9 cellular contexts compared by ENCODE assay signal in genomic region chr1:54332781-54333585, GRCh38.
DNase-seq lines count a peak whose midpoint lies in the region; ATAC-seq and TF ChIP-seq lines count a peak whose summit lies in the region.
"Had no signal": no experiment of that assay in that cellular context is flagged by ENCODE, and none has a peak within 500 bp of the region (broad histone marks: within the 10 kb centered on the region; RNA-seq: fewer than 3 reads in every experiment).

No MANE protein-coding gene starts in this region.

- no peaks in the 10 kb centered on the region for H3K9me3 ChIP-seq in HEK293 (ENCODE audit: control insufficient read depth, insufficient read depth, low read depth, low read length)
- no peaks in the 10 kb centered on the region for H3K9me3 ChIP-seq in right cardiac atrium (ENCODE audit: control insufficient read depth, low read length)
- H3K9me3 ChIP-seq in spleen = no peaks in the 10 kb centered on the region

- CTCF ChIA-PET in HEK293 (lab: Yijun Ruan, JAX) = interaction anchor here (0.6 to 1.1 kb wide), 2 partner anchors 10 to 113 kb away, joined by 3 read pairs; no protein-coding TSS in a partner anchor

- H3K27ac ChIP-seq in HEK293 (ENCODE audit: extremely low read depth, low read depth, low read length) (no peak overlapping the region), angular gyrus (ENCODE audit: low read depth, low read length) (peak overlapping the region; percentile 62), right cardiac atrium (ENCODE audit: low read length) (peak overlapping the region; percentile 16), spleen (peak overlapping the region in 7 of 8 donors; percentile 6 to 87 (median 65))

- TF ChIP-seq CTCF in HEK293 (tag by site-specific recombination; IDR thresholded peaks at IDR 0.05) = no peak
- no peak for TF ChIP-seq CTCF in spleen (IDR thresholded peaks at IDR 0.05 in 8 of 11, conservative IDR thresholded peaks at IDR 0.05 in 3 of 11)

- H3K4me1 ChIP-seq in HEK293 (ENCODE audit: control insufficient read depth, insufficient read depth, low read length) (no peaks in the 10 kb centered on the region), right cardiac atrium (ENCODE audit: control insufficient read depth, insufficient read depth, low read length) (peaks cover 41% of the 10 kb centered on the region), spleen (peaks cover 41 to 99% (median 71%) of the 10 kb centered on the region in 6 donors)

- H3K4me3 ChIP-seq in HEK293 (ENCODE audit: low read depth, low read length) (no peak overlapping the region), right cardiac atrium (ENCODE audit: low read length) (no peak overlapping the region), spleen (no peak overlapping the region)

- H3K27me3 ChIP-seq in right cardiac atrium (ENCODE audit: control insufficient read depth, insufficient read depth) (no peaks in the 10 kb centered on the region), spleen (replicated peaks in 1 of 7) (no peaks in the 10 kb centered on the region)

- H3K36me3 ChIP-seq in HEK293 (ENCODE audit: control insufficient read depth in 2 of 2, insufficient read depth in 1 of 2, low read length in 2 of 2) (peaks cover 0 to 4% of the 10 kb centered on the region in 2 experiments; a peak in 1 of 3 replicates), spleen (no peaks in the 10 kb centered on the region)

- peak; percentile 55 to 75 (median 74) for DNase-seq in right cardiac atrium
- no peak for DNase-seq in spleen
- DNase-seq in mesenteric fat pad (ENCODE audit: low spot score) = no peak
- DNase-seq: activated CD4-positive, alpha-beta T cell treated with anti-CD3 and anti-CD28 coated beads, Interleukin-2, amount 50 U/mL, for 48 hours; islet precursor cell had no signal

- peak in 1 of 2 donors; percentile 30 for ATAC-seq in right cardiac atrium
- ATAC-seq in HG03439 (IDR thresholded peaks at IDR 0.05; ENCODE audit: unreplicated experiment) = no peak
- no peak for ATAC-seq in HG02938 (IDR thresholded peaks at IDR 0.05; ENCODE audit: unreplicated experiment)

- WGBS in right cardiac atrium = 46% methylated on average over 21 of the region's 21 CpGs
- WGBS in spleen, 5 donors = 62 to 79% (median 71%) methylated on average over 18 to 21 of the region's 21 CpGs

- no peak for TF ChIP-seq POLR2A in spleen (IDR thresholded peaks at IDR 0.05)

- intact Hi-C loops in right cardiac atrium (cut with DNase I) = loop anchor here in 1 of 4 donors (10.0 kb wide), 1 partner anchor 72 kb away; the partner anchor contains the start of gene SSBP3
- intact Hi-C loops in spleen (cut with DNase I; ENCODE audit: low total_unique reads) = no loop called here

- POLR2A ChIA-PET in HEK293 (lab: Yijun Ruan, JAX) = interaction anchor here (1.0 kb wide), 1 partner anchor 133 kb away, joined by 3 read pairs; the partner anchor contains the start of genes CYB5RL and MRPL37

TF ChIP-seq in HEK293, 187 proteins besides CTCF, POLR2A, EP300 and RAD21:
- TF ChIP-seq EGR2 (tag by site-specific recombination; IDR thresholded peaks at IDR 0.05; ENCODE audit: low read depth) = peak; percentile 50
- no peak for TF ChIP-seq ZNF624 (tag by site-specific recombination; IDR thresholded peaks at IDR 0.05)
- TF ChIP-seq ZNF148 (tag by site-specific recombination; IDR thresholded peaks at IDR 0.05; ENCODE audit: borderline replicate concordance) = no peak
- no peak for TF ChIP-seq ZNF2 (tag by site-specific recombination; IDR thresholded peaks at IDR 0.05)
- no peak for TF ChIP-seq ZNF843 (tag by site-specific recombination; IDR thresholded peaks at IDR 0.05)
- no peak for TF ChIP-seq ZNF580 (tag by site-specific recombination; IDR thresholded peaks at IDR 0.05)
- TF ChIP-seq ZNF169 (tag by site-specific recombination; IDR thresholded peaks at IDR 0.05) = no peak
- no peak for TF ChIP-seq ZBTB11 (tag by site-specific recombination; conservative IDR thresholded peaks at IDR 0.05; ENCODE audit: low read depth)
- no peak for TF ChIP-seq REPIN1 (tag by site-specific recombination; IDR thresholded peaks at IDR 0.05; ENCODE audit: low read depth)
- no peak for TF ChIP-seq ZNF214 (tag by site-specific recombination; IDR thresholded peaks at IDR 0.05; ENCODE audit: borderline replicate concordance)
- TF ChIP-seq ZNF174 (tag by site-specific recombination; IDR thresholded peaks at IDR 0.05) = no peak
- TF ChIP-seq ZNF792 (tag by site-specific recombination; IDR thresholded peaks at IDR 0.05) = no peak
- TF ChIP-seq PRDM4 (tag by site-specific recombination; IDR thresholded peaks at IDR 0.05) = no peak
- no peak for TF ChIP-seq ZFP37 (tag by site-specific recombination; IDR thresholded peaks at IDR 0.05)
- TF ChIP-seq ZFHX2 (tag by site-specific recombination; conservative IDR thresholded peaks at IDR 0.05) = peak; percentile 64
TF ChIP-seq in HEK293: peak in this region for 2.

Comparison
In these comparisons a context has a peak if more than half of its experiments do, and no peak if none do; other contexts are left out.
1. DNase-seq: peak in right cardiac atrium (3 of 3); none in spleen (single experiment) and mesenteric fat pad (single experiment).